ENCODE assay signal across 8 cellular contexts in the genomic region with DNA sequence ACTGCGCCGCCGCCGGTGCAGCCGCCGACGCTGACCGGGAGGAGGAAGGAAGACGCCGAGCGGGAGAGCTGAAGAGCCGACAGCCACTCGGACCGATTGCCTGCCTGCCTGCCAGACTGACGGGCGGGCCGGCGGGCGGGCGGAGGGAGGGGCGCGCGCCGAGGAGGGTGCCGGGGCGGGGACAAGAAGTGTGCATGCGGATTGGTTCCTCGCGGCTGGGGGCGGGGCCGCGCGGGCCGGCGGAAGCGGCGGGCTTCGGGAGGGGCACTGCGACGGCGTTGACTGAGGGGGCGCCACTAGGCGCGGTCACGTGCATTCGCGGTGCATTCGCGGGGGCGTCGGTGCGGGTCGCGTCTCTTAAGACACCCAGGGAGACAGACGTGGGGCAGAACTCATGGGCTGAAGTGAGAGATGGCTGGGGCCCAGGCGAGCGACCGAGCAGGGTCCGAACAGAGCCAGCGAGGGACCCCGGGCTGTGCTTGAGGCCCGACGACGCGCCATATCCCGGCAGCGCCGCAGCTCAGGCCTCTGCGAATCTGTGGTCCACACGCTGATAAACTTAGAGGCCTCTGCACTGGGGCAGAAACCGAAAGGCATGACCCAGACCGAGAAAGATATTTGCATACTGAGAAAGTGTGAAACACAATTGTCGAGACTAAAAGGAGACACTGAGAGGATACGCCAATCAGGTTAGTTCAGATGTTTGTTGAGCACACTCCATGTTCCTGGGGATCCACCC. TPM values are rescaled to one million over a fixed set of nuclear protein-coding genes. Genes with fewer than 3 reads are reported as not detected.
DNase-seq lines count a peak whose midpoint lies in the region; ATAC-seq and TF ChIP-seq lines count a peak whose summit lies in the region.

TSS of gene MAPK1 (minus strand) at position 118 of the 739 bp plus-strand sequence. CDS start 205 bp downstream, outside the sequence.

- DNase-seq in AG08396 (ENCODE audit: low spot score) = peak; percentile 96
- peak; percentile 85 for DNase-seq in NCI-H345 (lab: John Stamatoyannopoulos, UW)
- DNase-seq in activated CD4-positive, CD25-positive, alpha-beta regulatory T cell treated with anti-CD3 and anti-CD28 coated beads, Interleukin-2, amount 50 U/mL, for 72 hours = peak; percentile 94
- DNase-seq in cerebellar nuclear complex (lab: John Stamatoyannopoulos, UW) = peak; percentile 75 to 80
- DNase-seq in kidney epithelial cell (ENCODE audit: low read depth) = peak; percentile 31
- DNase-seq in stimulated activated CD4-positive, alpha-beta T cell treated with anti-CD3 and anti-CD28 coated beads, Interleukin-15, amount 100 ng/mL, for 48 hours (ENCODE audit: low read depth in 2 of 2) = peak; percentile 90 to 93

- H3K4me3 ChIP-seq in kidney epithelial cell (ENCODE audit: low read depth, low read length) = peak within 1 kb of the TSS; percentile 80

- ATAC-seq in GM18873 (IDR thresholded peaks at IDR 0.05; ENCODE audit: low FRiP score, unreplicated experiment) (peak; percentile 75), HG03139 (IDR thresholded peaks at IDR 0.05; ENCODE audit: unreplicated experiment) (peak; percentile 75)

- H3K27me3 ChIP-seq in kidney epithelial cell (ENCODE audit: control insufficient read depth, insufficient read depth, low read length) = no peaks in the 10 kb centered on the region

- no peaks in the 10 kb centered on the region for H3K36me3 ChIP-seq in kidney epithelial cell (ENCODE audit: control insufficient read depth, insufficient read depth, low read length)

- TF ChIP-seq CTCF in kidney epithelial cell (IDR thresholded peaks at IDR 0.05; ENCODE audit: insufficient read depth, low read length, poor library complexity, severe bottlenecking) = no peak

RNA-seq across cellular contexts. Expression of gene MAPK1, which starts in this region (rescaled TPM):
- 37.2 and 42.2 TPM in 2 replicates for total RNA-seq in kidney epithelial cell

Comparison
In these comparisons a context has a peak if more than half of its experiments do, and no peak if none do; other contexts are left out.
1. Peak in every context shown above with its lines: DNase-seq, ATAC-seq and H3K4me3 ChIP-seq.
2. DNase-seq: peak in every context shown above with its lines; median percentile 96 in AG08396; 94 in activated CD4-positive, CD25-positive, alpha-beta regulatory T cell treated with anti-CD3 and anti-CD28 coated beads, Interleukin-2, amount 50 U/mL, for 72 hours; 92 in stimulated activated CD4-positive, alpha-beta T cell treated with anti-CD3 and anti-CD28 coated beads, Interleukin-15, amount 100 ng/mL, for 48 hours; 85 in NCI-H345; 78 in cerebellar nuclear complex; 31 in kidney epithelial cell.